ENCODE assay signal across 18 cellular contexts in genomic region chr2:19873014-19873413, GRCh38. TPM values are rescaled to one million over a fixed set of nuclear protein-coding genes. Genes with fewer than 3 reads are reported as not detected.
A peak's percentile ranks its signal among the peaks of the same experiment; 100 is the strongest.
DNase-seq lines count a peak whose midpoint lies in the region; ATAC-seq, FAIRE-seq and TF ChIP-seq lines count a peak whose summit lies in the region.
"Had no signal": no experiment of that assay in that cellular context is flagged by ENCODE, and none has a peak within 500 bp of the region (broad histone marks: within the 10 kb centered on the region; RNA-seq: fewer than 3 reads in every experiment).

No MANE protein-coding gene starts in this region.

- no peak for TF ChIP-seq EP300 in suprapubic skin (IDR thresholded peaks at IDR 0.05)

- intact Hi-C loops in posterior vena cava (cut with DNase I): no loop called here

- H3K9me3 ChIP-seq in WERI-Rb-1 (ENCODE audit: severe bottlenecking) (no peaks in the 10 kb centered on the region), suprapubic skin (no peaks in the 10 kb centered on the region), small intestine (ENCODE audit: control insufficient read depth, low read depth) (no peaks in the 10 kb centered on the region)
- H3K9me3 ChIP-seq: BLaER1 had no signal

- DNase-seq in activated CD4-positive, CD25-positive, alpha-beta regulatory T cell treated with anti-CD3 and anti-CD28 coated beads, Interleukin-2, amount 50 U/mL, for 72 hours: peak; percentile 13
- peak; percentile 7 for DNase-seq in WERI-Rb-1
- peak; percentile 16 for DNase-seq in islet precursor cell
- DNase-seq in suprapubic skin (ENCODE audit: low spot score in 2 of 2): peak; percentile 10 to 16
- no peak for DNase-seq in small intestine
- no peak for DNase-seq in posterior vena cava (ENCODE audit: low spot score)
- no peak for DNase-seq in EL
- DNase-seq: 8988T; AML-193; Calu3; CD8-positive, alpha-beta memory T cell; DMS 273 treated with DMSO at 0.1 percent for 48 hours; H7 had no signal

- peaks cover 7% of the 10 kb centered on the region for H3K4me1 ChIP-seq in suprapubic skin
- H3K4me1 ChIP-seq in small intestine (ENCODE audit: control insufficient read depth in 2 of 2, insufficient read depth in 1 of 2, low read depth in 1 of 2, low read length in 1 of 2): no peaks in the 10 kb centered on the region
- H3K4me1 ChIP-seq: BLaER1 had no signal

- no peak for FAIRE-seq in small intestine (lab: Jason Lieb, UNC)
- FAIRE-seq: GM12891 had no signal

- no peak for TF ChIP-seq POLR2A in suprapubic skin (IDR thresholded peaks at IDR 0.05)

- H3K27ac ChIP-seq in WERI-Rb-1 (no peak overlapping the region), suprapubic skin (no peak overlapping the region), small intestine (ENCODE audit: low read depth in 1 of 2, low read length in 1 of 2) (no peak overlapping the region)
- H3K27ac ChIP-seq: BLaER1, HL-60 had no signal

- no peaks in the 10 kb centered on the region for H3K27me3 ChIP-seq in WERI-Rb-1 (ENCODE audit: insufficient read depth, low read depth, severe bottlenecking)
- no peaks in the 10 kb centered on the region for H3K27me3 ChIP-seq in suprapubic skin
- no peaks in the 10 kb centered on the region for H3K27me3 ChIP-seq in small intestine (ENCODE audit: control insufficient read depth in 2 of 2, insufficient read depth in 2 of 2, low read length in 2 of 2)

- 95% methylated on average over 5 of the region's 5 CpGs for WGBS in suprapubic skin
- 78 to 85% (median 82%) methylated on average over 5 of the region's 5 CpGs for WGBS in small intestine, 3 donors

- H3K36me3 ChIP-seq in WERI-Rb-1: no peaks in the 10 kb centered on the region
- no peaks in the 10 kb centered on the region for H3K36me3 ChIP-seq in suprapubic skin
- no peaks in the 10 kb centered on the region for H3K36me3 ChIP-seq in small intestine (ENCODE audit: control insufficient read depth in 2 of 2, insufficient read depth in 2 of 2, low read length in 2 of 2)
- H3K36me3 ChIP-seq: BLaER1 had no signal

- no peak for TF ChIP-seq CTCF in WERI-Rb-1 (IDR thresholded peaks at IDR 0.05; ENCODE audit: low read depth, low read length)
- no peak for TF ChIP-seq CTCF in suprapubic skin (IDR thresholded peaks at IDR 0.05)

- ATAC-seq in activated CD4-positive, CD25-positive, alpha-beta regulatory T cell treated with anti-CD3 and anti-CD28 coated beads, Interleukin-2, amount 50 U/mL, for 24 hours: no peak
- ATAC-seq: GM23338 had no signal

- H3K4me3 ChIP-seq in WERI-Rb-1 (ENCODE audit: low read depth, low read length) (no peak overlapping the region), suprapubic skin (no peak overlapping the region), small intestine (ENCODE audit: low read depth in 1 of 2, low read length in 2 of 2) (no peak overlapping the region)
- H3K4me3 ChIP-seq: BLaER1, GM23338 had no signal

RNA-seq across cellular contexts. Expression of gene TTC32, which starts 28.8 kb away (rescaled TPM):
- total RNA-seq in suprapubic skin: 10 to 100 TPM; 10.8 to 42.6 (median 17.7) TPM
- polyA plus RNA-seq in small intestine: 10 to 100 TPM; 11.6 to 20.8 (median 15.7) TPM
- total RNA-seq in posterior vena cava: 1 to 10 TPM; 7.4 to 9.4 TPM

Comparison
In these comparisons a context has a peak if more than half of its experiments do, and no peak if none do; other contexts are left out.
1. DNase-seq: peak in activated CD4-positive, CD25-positive, alpha-beta regulatory T cell treated with anti-CD3 and anti-CD28 coated beads, Interleukin-2, amount 50 U/mL, for 72 hours (single experiment), WERI-Rb-1 (single experiment), islet precursor cell (single experiment) and suprapubic skin (2 of 2); none in small intestine (single experiment), posterior vena cava (single experiment) and EL (single experiment).